Comparison of ENCODE assay signal across 7 cellular contexts in the genomic region with DNA sequence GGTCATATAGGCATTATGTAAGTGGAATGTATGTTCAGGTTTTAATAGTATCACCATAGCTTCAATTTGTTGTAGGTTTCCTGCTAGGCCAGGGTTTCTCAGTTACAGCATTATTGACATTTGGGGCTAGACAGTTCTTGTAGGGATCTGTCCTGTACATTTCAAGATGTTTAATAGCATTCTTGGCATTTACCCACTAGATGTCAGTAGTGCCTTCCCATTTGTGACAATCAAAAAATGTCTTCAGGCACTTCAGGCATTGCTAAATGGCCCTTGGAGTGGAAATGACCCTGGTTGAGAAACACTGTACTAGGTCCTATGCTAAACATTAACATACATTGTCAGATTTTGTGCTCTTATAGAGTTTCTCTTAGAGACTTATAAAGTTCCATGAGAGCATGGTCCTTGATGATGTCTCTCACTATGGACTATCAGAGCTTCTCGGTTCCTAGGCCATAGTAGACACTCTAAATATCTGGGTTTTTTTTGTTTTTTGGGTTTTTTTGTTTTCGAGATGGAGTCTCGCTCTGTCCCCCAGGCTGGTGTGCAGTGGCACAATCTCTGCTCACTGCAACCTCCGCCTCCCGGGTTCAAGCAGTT. TPM values are rescaled to one million over a fixed set of nuclear protein-coding genes. Genes with fewer than 3 reads are reported as not detected.
DNase-seq lines count a peak whose midpoint lies in the region; ATAC-seq and TF ChIP-seq lines count a peak whose summit lies in the region.

No MANE protein-coding gene starts in this region.

- H3K27me3 Mint-ChIP-seq in neural crest cell (ENCODE audit: low read depth): no peaks in the 10 kb centered on the region

- H3K9me2 ChIP-seq in PC-9 (ENCODE audit: insufficient read depth): no peaks in the 10 kb centered on the region

- H3F3A ChIP-seq in PC-9 (ENCODE audit: insufficient read depth, low read depth): no peaks in the 10 kb centered on the region

- H3K79me2 ChIP-seq in PC-9 (ENCODE audit: low read depth): peaks cover 53% of the 10 kb centered on the region

- POLR2A ChIA-PET in PC-9 (lab: Charles Lee; ENCODE audit: unreplicated experiment): interaction anchor here (0.6 kb wide), 1 partner anchor 33 kb away, joined by 5 read pairs; the partner anchor contains the start of gene CDC23

- peak overlapping the region; percentile 85 for H3K4me2 ChIP-seq in PC-9

- H3K4me3 ChIP-seq in PC-9 (peak overlapping the region; percentile 83), duodenal mucosa (ENCODE audit: low read depth in 1 of 2, low read length in 2 of 2) (peak overlapping the region; percentile 95 to 96)

- H3K36me3 Mint-ChIP-seq in neural crest cell (ENCODE audit: low read depth): peaks cover under 1% of the 10 kb centered on the region

- ATAC-seq in GM19455 (IDR thresholded peaks at IDR 0.05; ENCODE audit: unreplicated experiment): no peak

- H3K27ac ChIP-seq in KOPT-K1 (ENCODE audit: low read depth, low read length, poor library complexity, severe bottlenecking): peak overlapping the region; percentile 98
- H3K27ac ChIP-seq in PC-9: no peak overlapping the region
- H3K27ac ChIP-seq in duodenal mucosa (ENCODE audit: low read depth, low read length): no peak overlapping the region

- H3K4me1 ChIP-seq in PC-9 (replicated peaks; ENCODE audit: insufficient read depth) (peaks cover 19% of the 10 kb centered on the region), duodenal mucosa (ENCODE audit: control insufficient read depth in 1 of 2, insufficient read depth in 2 of 2, low read length in 2 of 2) (peaks cover 15 to 20% of the 10 kb centered on the region in 2 donors)

- H3K27me3 ChIP-seq in PC-9 (ENCODE audit: insufficient read depth, low read depth) (no peaks in the 10 kb centered on the region), duodenal mucosa (ENCODE audit: control insufficient read depth in 1 of 2, insufficient read depth in 2 of 2, low read length in 2 of 2) (no peaks in the 10 kb centered on the region)

- peaks cover 66% of the 10 kb centered on the region for H3K36me3 ChIP-seq in KOPT-K1 (ENCODE audit: insufficient read depth, low read length)
- peaks cover 15% of the 10 kb centered on the region; the same call in 1 of the 2 replicates for H3K36me3 ChIP-seq in PC-9 (ENCODE audit: low read depth)
- H3K36me3 ChIP-seq in duodenal mucosa (ENCODE audit: control insufficient read depth in 1 of 2, insufficient read depth in 2 of 2, low read length in 2 of 2): peaks cover 17 to 44% of the 10 kb centered on the region in 2 donors

- H3K27ac Mint-ChIP-seq in neural crest cell (ENCODE audit: unreplicated experiment): no peak overlapping the region

- peaks cover 14% of the 10 kb centered on the region; the same call in 1 of the 2 replicates for H4K20me1 ChIP-seq in PC-9 (ENCODE audit: insufficient read depth)

- BruUV-seq in PC-9 (replicated peaks; lab: Mats Ljungman, UMichigan): no TSS peak

- peak overlapping the region in 1 of 2 donors; percentile 56 for H3K9ac ChIP-seq in duodenal mucosa (ENCODE audit: low read depth in 1 of 2, low read length in 2 of 2)

- CTCF ChIA-PET in PC-9 (lab: Charles Lee): interaction anchor here (0.6 kb wide), 1 partner anchor 1418 kb away, joined by 10 read pairs; no protein-coding TSS in a partner anchor

- H3K4me1 Mint-ChIP-seq in neural crest cell: peaks cover 21% of the 10 kb centered on the region

- H3K4me3 Mint-ChIP-seq in neural crest cell: no peak overlapping the region

- H3K9me3 ChIP-seq in KOPT-K1 (ENCODE audit: insufficient read depth, low read length, poor library complexity, severe bottlenecking) (no peaks in the 10 kb centered on the region), PC-9 (ENCODE audit: insufficient read depth, low read depth) (no peaks in the 10 kb centered on the region), duodenal mucosa (ENCODE audit: control insufficient read depth in 1 of 2, low read length in 2 of 2) (no peaks in the 10 kb centered on the region)

- intact Hi-C loops in PC-9 (cut with micrococcal nuclease; ENCODE audit: unreplicated experiment): loop anchor here (1.0 to 10.0 kb wide), 2 partner anchors 103 to 365 kb away; partner anchors contain the start of gene ETF1

- no peaks in the 10 kb centered on the region for H3K9me3 Mint-ChIP-seq in neural crest cell

- TF ChIP-seq CTCF in PC-9 (conservative IDR thresholded peaks at IDR 0.05) (peak; percentile 74), neural crest cell (conservative IDR thresholded peaks at IDR 0.05) (peak; percentile 71)

- DNase-seq in GF-D8 (lab: John Stamatoyannopoulos, UW) (peak; percentile 56), PC-9 (peak; percentile 16 to 76), neural crest cell (ENCODE audit: low read depth, low spot score) (peak; percentile 6), putamen (ENCODE audit: low spot score) (no peak)

- no peak overlapping the region for H2AFZ ChIP-seq in PC-9

RNA-seq across cellular contexts. Expression of gene KIF20A, which starts 1.4 kb away (rescaled TPM):
- total RNA-seq in PC-9 (2021): 63.6 and 88.6 TPM in 2 replicates
- 76.9 and 77.6 TPM in 2 replicates for total RNA-seq in neural crest cell

RNA-seq across cellular contexts. Expression of gene BRD8, which starts 1.9 kb away (rescaled TPM):
- 126 and 171 TPM in 2 replicates for total RNA-seq in PC-9 (2021)
- 101 and 108 TPM in 2 replicates for total RNA-seq in neural crest cell

RNA-seq across cellular contexts. Expression of gene CDC23, which starts 32.8 kb away (rescaled TPM):
- total RNA-seq in PC-9 (2021) (40.5 and 42.4 TPM in 2 replicates), neural crest cell (55.0 and 56.9 TPM in 2 replicates)

RNA-seq across cellular contexts. Expression of gene NME5, which starts 41.1 kb away (rescaled TPM):
- 0.98 and 1.9 TPM in 2 replicates for total RNA-seq in PC-9 (2021)
- total RNA-seq in neural crest cell: 6.3 and 8.4 TPM in 2 replicates
